1 cellular context compared by ENCODE assay signal in the genomic region with DNA sequence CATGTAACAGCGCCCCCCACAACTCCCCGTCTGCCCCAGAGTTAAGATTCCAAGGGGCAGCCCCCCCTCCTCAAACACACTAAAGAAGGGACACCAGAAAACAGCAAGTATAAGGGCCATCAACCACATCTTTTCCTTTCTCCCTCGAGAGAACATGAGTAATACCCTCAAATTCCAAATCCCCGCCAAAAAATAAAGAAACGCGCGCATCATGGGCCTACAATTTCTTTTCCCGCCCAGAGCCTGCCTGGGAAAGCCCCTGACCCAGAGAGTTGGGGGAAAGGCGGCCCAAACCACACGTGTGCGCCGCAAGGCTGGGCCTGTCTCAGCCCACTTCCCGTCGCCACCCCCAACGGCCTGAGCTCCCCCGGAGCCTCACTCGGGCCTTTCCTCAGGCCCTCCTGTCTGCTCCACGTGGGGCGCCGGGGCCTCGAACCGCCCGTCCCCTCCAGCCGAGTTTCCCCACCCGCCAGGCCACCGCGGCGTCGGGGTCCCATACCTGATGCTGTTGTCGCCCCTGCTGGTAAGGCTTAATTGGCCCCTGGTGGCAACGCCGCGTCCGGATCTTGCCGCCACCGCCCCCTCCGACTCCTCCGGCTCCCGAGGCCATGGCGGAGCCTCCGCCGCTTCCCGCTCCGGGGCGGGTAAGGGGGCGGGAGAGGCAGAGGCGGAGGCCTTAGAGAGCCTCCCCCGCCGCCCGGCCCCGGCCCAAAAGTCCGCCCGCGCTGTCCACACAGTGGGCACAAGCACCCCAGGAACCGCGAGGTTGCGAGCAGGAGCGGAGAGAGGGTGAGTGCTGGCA.
TF ChIP-seq lines count a peak whose summit lies in the region.

No MANE protein-coding gene starts in this region.

TF ChIP-seq in GM23338, 12 proteins besides CTCF, POLR2A, EP300 and RAD21 (continued from another document):
- TF ChIP-seq, protein P1, sequence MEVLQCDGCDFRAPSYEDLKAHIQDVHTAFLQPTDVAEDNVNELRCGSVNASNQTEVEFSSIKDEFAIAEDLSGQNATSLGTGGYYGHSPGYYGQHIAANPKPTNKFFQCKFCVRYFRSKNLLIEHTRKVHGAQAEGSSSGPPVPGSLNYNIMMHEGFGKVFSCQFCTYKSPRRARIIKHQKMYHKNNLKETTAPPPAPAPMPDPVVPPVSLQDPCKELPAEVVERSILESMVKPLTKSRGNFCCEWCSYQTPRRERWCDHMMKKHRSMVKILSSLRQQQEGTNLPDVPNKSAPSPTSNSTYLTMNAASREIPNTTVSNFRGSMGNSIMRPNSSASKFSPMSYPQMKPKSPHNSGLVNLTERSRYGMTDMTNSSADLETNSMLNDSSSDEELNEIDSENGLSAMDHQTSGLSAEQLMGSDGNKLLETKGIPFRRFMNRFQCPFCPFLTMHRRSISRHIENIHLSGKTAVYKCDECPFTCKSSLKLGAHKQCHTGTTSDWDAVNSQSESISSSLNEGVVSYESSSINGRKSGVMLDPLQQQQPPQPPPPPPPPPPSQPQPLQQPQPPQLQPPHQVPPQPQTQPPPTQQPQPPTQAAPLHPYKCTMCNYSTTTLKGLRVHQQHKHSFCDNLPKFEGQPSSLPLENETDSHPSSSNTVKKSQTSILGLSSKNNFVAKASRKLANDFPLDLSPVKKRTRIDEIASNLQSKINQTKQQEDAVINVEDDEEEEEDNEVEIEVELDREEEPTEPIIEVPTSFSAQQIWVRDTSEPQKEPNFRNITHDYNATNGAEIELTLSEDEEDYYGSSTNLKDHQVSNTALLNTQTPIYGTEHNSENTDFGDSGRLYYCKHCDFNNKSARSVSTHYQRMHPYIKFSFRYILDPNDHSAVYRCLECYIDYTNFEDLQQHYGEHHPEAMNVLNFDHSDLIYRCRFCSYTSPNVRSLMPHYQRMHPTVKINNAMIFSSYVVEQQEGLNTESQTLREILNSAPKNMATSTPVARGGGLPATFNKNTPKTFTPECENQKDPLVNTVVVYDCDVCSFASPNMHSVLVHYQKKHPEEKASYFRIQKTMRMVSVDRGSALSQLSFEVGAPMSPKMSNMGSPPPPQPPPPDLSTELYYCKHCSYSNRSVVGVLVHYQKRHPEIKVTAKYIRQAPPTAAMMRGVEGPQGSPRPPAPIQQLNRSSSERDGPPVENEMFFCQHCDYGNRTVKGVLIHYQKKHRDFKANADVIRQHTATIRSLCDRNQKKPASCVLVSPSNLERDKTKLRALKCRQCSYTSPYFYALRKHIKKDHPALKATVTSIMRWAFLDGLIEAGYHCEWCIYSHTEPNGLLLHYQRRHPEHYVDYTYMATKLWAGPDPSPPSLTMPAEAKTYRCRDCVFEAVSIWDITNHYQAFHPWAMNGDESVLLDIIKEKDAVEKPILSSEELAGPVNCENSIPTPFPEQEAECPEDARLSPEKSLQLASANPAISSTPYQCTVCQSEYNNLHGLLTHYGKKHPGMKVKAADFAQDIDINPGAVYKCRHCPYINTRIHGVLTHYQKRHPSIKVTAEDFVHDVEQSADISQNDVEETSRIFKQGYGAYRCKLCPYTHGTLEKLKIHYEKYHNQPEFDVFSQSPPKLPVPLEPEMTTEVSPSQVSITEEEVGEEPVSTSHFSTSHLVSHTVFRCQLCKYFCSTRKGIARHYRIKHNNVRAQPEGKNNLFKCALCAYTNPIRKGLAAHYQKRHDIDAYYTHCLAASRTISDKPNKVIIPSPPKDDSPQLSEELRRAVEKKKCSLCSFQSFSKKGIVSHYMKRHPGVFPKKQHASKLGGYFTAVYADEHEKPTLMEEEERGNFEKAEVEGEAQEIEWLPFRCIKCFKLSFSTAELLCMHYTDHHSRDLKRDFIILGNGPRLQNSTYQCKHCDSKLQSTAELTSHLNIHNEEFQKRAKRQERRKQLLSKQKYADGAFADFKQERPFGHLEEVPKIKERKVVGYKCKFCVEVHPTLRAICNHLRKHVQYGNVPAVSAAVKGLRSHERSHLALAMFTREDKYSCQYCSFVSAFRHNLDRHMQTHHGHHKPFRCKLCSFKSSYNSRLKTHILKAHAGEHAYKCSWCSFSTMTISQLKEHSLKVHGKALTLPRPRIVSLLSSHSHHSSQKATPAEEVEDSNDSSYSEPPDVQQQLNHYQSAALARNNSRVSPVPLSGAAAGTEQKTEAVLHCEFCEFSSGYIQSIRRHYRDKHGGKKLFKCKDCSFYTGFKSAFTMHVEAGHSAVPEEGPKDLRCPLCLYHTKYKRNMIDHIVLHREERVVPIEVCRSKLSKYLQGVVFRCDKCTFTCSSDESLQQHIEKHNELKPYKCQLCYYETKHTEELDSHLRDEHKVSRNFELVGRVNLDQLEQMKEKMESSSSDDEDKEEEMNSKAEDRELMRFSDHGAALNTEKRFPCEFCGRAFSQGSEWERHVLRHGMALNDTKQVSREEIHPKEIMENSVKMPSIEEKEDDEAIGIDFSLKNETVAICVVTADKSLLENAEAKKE (CRISPR knock-in tag; IDR thresholded peaks at IDR 0.05) = no peak
- no peak for TF ChIP-seq CREB1 (CRISPR knock-in tag; IDR thresholded peaks at IDR 0.05; ENCODE audit: low read depth)
